Comparison of ENCODE assay signal across 8 cellular contexts in the genomic region with DNA sequence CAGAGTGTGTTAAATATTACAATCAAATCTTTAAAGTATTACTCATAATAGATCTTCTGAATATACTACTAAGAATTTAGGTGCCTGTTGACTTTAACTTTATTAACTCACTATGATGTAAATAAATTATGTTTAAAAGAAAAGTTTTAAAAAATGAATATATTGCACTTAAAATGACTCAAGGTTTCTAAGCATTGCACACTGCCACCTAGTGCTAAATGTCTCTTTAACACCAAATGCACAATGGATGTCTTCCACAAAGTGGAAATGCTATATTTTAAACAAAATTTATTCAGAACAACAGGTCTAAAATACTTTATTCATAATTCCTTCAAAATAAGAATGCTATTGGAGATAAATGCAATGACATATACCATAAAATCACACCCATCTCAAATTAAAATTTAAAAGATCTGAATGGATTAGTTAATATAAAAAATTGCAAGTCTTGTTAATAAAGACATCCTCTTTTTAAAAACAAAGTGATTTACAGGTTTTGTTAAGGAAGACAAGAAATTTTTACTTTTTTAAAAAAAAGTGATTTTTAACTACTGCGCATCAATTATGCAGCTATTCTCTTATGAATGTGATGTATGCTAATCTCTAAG. TPM values are rescaled to one million over a fixed set of nuclear protein-coding genes. Genes with fewer than 3 reads are reported as not detected.
DNase-seq lines count a peak whose midpoint lies in the region; ATAC-seq, FAIRE-seq and TF ChIP-seq lines count a peak whose summit lies in the region.

No MANE protein-coding gene starts in this region.

- H3K36me3 Mint-ChIP-seq in activated CD4-positive, alpha-beta T cell treated with anti-CD3 and anti-CD28 coated beads, Interleukin-2, amount 10 ng/mL, durations not matched to agents 7 days and 5 days (ENCODE audit: low read depth) = no peaks in the 10 kb centered on the region

- H3K9me3 Mint-ChIP-seq in activated CD4-positive, alpha-beta T cell treated with anti-CD3 and anti-CD28 coated beads, Interleukin-2, amount 10 ng/mL, durations not matched to agents 7 days and 5 days = no peaks in the 10 kb centered on the region

- H3K27me3 ChIP-seq in psoas muscle (ENCODE audit: insufficient read depth in 3 of 3, low read length in 2 of 3) = no peaks in the 10 kb centered on the region

- H3K27me3 Mint-ChIP-seq in activated CD4-positive, alpha-beta T cell treated with anti-CD3 and anti-CD28 coated beads, Interleukin-2, amount 10 ng/mL, durations not matched to agents 7 days and 5 days = no peaks in the 10 kb centered on the region

- peak; percentile 93 for FAIRE-seq in endometrium (lab: Jason Lieb, UNC)

- DNase-seq in activated CD4-positive, alpha-beta T cell treated with anti-CD3 and anti-CD28 coated beads, Interleukin-2, amount 10 ng/mL, durations not matched to agents 7 days and 5 days = peak; percentile 29
- no peak for DNase-seq in activated CD4-positive, alpha-beta T cell treated with anti-CD3 and anti-CD28 coated beads for 48 hours
- peak; percentile 8 for DNase-seq in NCI-H82 treated with DMSO at 0.1 percent for 48 hours (lab: John Stamatoyannopoulos, UW; ENCODE audit: unreplicated experiment)
- DNase-seq in psoas muscle = no peak
- no peak for DNase-seq in nucleus accumbens (lab: John Stamatoyannopoulos, UW)

- H3K36me3 ChIP-seq in psoas muscle (ENCODE audit: insufficient read depth in 1 of 2, low read depth in 1 of 2) = no peaks in the 10 kb centered on the region

- H3K4me1 Mint-ChIP-seq in activated CD4-positive, alpha-beta T cell treated with anti-CD3 and anti-CD28 coated beads, Interleukin-2, amount 10 ng/mL, durations not matched to agents 7 days and 5 days = peaks cover 22% of the 10 kb centered on the region

- H3K9me3 ChIP-seq in psoas muscle = no peaks in the 10 kb centered on the region

- no peak overlapping the region for H3K4me3 ChIP-seq in psoas muscle

- ATAC-seq in psoas muscle (peak in 2 of 4 donors; percentile 50 to 71), GM18907 (IDR thresholded peaks at IDR 0.05; ENCODE audit: unreplicated experiment) (no peak), HG02588 (IDR thresholded peaks at IDR 0.05; ENCODE audit: unreplicated experiment) (no peak)

- CTCF ChIA-PET in activated CD4-positive, alpha-beta T cell treated with anti-CD3 and anti-CD28 coated beads, Interleukin-2, amount 10 ng/mL, durations not matched to agents 7 days and 5 days (lab: Charles Lee) = interaction anchor here (0.9 kb wide), 1 partner anchor 557 kb away, joined by 3 read pairs; no protein-coding TSS in a partner anchor

- no peak overlapping the region for H3K27ac Mint-ChIP-seq in activated CD4-positive, alpha-beta T cell treated with anti-CD3 and anti-CD28 coated beads, Interleukin-2, amount 10 ng/mL, durations not matched to agents 7 days and 5 days

- WGBS in psoas muscle, 3 donors = 44 to 92% (median 92%) methylated on average over 1 of the region's 1 CpG

- H3K4me3 Mint-ChIP-seq in activated CD4-positive, alpha-beta T cell treated with anti-CD3 and anti-CD28 coated beads, Interleukin-2, amount 10 ng/mL, durations not matched to agents 7 days and 5 days = no peak overlapping the region

- peak; percentile 68 for TF ChIP-seq CTCF in psoas muscle (IDR thresholded peaks at IDR 0.05)

- peaks cover 4% of the 10 kb centered on the region for H3K4me1 ChIP-seq in psoas muscle

- POLR2A ChIA-PET in activated CD4-positive, alpha-beta T cell treated with anti-CD3 and anti-CD28 coated beads, Interleukin-2, amount 10 ng/mL, durations not matched to agents 7 days and 5 days (lab: Charles Lee) = no interaction called here

- intact Hi-C loops in psoas muscle (cut with DNase I) = loop anchor here in 1 of 2 donors (2.0 kb wide), 1 partner anchor 714 kb away; no protein-coding TSS in a partner anchor

- no peak overlapping the region for H3K27ac ChIP-seq in psoas muscle

RNA-seq across cellular contexts. Expression of gene INPP4B, which starts 5.5 kb away (rescaled TPM):
- total RNA-seq in activated CD4-positive, alpha-beta T cell treated with anti-CD3 and anti-CD28 coated beads, Interleukin-2, amount 10 ng/mL, durations not matched to agents 7 days and 5 days = 10 to 100 TPM; 71.6 to 79.2 TPM
- 10 to 100 TPM in 3 of 4 donors, 1 to 10 TPM in 1; 8.3 to 16.8 (median 10.2) TPM for total RNA-seq in psoas muscle
- 1 to 10 TPM; 1.5 to 9.5 (median 5.8) TPM for polyA plus RNA-seq in psoas muscle

Comparison
In these comparisons a context has a peak if more than half of its experiments do, and no peak if none do; other contexts are left out.
1. DNase-seq: peak in activated CD4-positive, alpha-beta T cell treated with anti-CD3 and anti-CD28 coated beads, Interleukin-2, amount 10 ng/mL, durations not matched to agents 7 days and 5 days (single experiment) and NCI-H82 treated with DMSO at 0.1 percent for 48 hours (single experiment); none in activated CD4-positive, alpha-beta T cell treated with anti-CD3 and anti-CD28 coated beads for 48 hours (single experiment), psoas muscle (0 of 2) and nucleus accumbens (0 of 56).
2. RNA of gene INPP4B, which starts 5.5 kb away (total RNA-seq): 71.6 to 79.2 TPM in activated CD4-positive, alpha-beta T cell treated with anti-CD3 and anti-CD28 coated beads, Interleukin-2, amount 10 ng/mL, durations not matched to agents 7 days and 5 days; 8.3 to 16.8 TPM in psoas muscle; every median in the first group is over 4 times any median in the second.